9 cellular contexts compared by ENCODE assay signal in the genomic region with DNA sequence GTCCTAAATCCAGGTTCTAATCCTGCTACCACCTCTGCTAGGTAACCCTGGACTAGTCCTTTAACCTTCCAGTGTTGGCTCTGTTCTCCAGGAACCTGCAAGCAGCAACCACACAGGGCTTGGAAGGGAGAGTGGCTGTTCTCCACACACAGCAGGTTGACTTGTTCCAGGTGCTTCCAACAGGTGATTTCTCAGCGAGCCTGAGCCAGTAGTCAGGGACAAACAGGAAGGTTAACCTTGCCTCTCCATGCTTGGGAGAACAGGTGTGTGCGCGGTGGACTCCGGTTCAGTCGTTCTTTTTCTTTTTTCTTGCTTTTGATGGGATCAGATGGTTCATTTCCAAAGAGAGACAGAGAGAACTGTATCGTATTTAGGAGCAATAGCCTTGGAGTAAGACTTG. TPM values are rescaled to one million over a fixed set of nuclear protein-coding genes. Genes with fewer than 3 reads are reported as not detected.
DNase-seq lines count a peak whose midpoint lies in the region; ATAC-seq and TF ChIP-seq lines count a peak whose summit lies in the region.
"Had no signal": no experiment of that assay in that cellular context is flagged by ENCODE, and none has a peak within 500 bp of the region (broad histone marks: within the 10 kb centered on the region; RNA-seq: fewer than 3 reads in every experiment).

No MANE protein-coding gene starts in this region.

- no peak for TF ChIP-seq CTCF in MCF 10A (IDR thresholded peaks at IDR 0.05; ENCODE audit: unreplicated experiment)

- WGBS in mesodermal cell (ENCODE audit: insufficient coverage in 2 of 2), 2 experiments, result 54 to 86% methylated on average over 5 to 6 of the region's 6 CpGs

- no peaks in the 10 kb centered on the region for H3K36me3 ChIP-seq in CD4-positive, CD25-positive, alpha-beta regulatory T cell (ENCODE audit: control insufficient read depth, insufficient read depth, low read length)
- no peaks in the 10 kb centered on the region for H3K36me3 ChIP-seq in mesodermal cell (ENCODE audit: control insufficient read depth, insufficient read depth, low read length)

- BruUV-seq in MCF 10A (replicated peaks; lab: Mats Ljungman, UMichigan), result no TSS peak

- H3K4me1 ChIP-seq in CD4-positive, CD25-positive, alpha-beta regulatory T cell (ENCODE audit: control insufficient read depth, insufficient read depth, low read length, poor library complexity, severe bottlenecking), result peaks cover 10% of the 10 kb centered on the region
- H3K4me1 ChIP-seq in mesodermal cell (ENCODE audit: control insufficient read depth, insufficient read depth, low read length, poor library complexity, severe bottlenecking), result peaks cover 16% of the 10 kb centered on the region

- ATAC-seq in CD4-positive, CD25-positive, alpha-beta regulatory T cell (ENCODE audit: low read depth in 2 of 2), result no peak
- no peak for ATAC-seq in HG02840 (IDR thresholded peaks at IDR 0.05; ENCODE audit: low FRiP score, unreplicated experiment)

- peak overlapping the region in 1 of 3 donors; percentile 32 for H3K27ac Mint-ChIP-seq in CD4-positive, CD25-positive, alpha-beta regulatory T cell
- H3K27ac Mint-ChIP-seq in MCF 10A (ENCODE audit: low read depth, unreplicated experiment), result peak overlapping the region; percentile 37

- no peak for DNase-seq in CD4-positive, CD25-positive, alpha-beta regulatory T cell
- DNase-seq in HuH-7 (ENCODE audit: low spot score) (peak; percentile 16), MCF 10A (ENCODE audit: unreplicated experiment) (no peak), NCI-H774 (lab: John Stamatoyannopoulos, UW) (no peak), globus pallidus (ENCODE audit: low spot score) (no peak), cerebellar nuclear complex (lab: John Stamatoyannopoulos, UW) (no peak)
- DNase-seq: retina had no signal

- peaks cover 0 to 14% (median 3%) of the 10 kb centered on the region in 4 donors for H3K4me1 Mint-ChIP-seq in CD4-positive, CD25-positive, alpha-beta regulatory T cell
- peaks cover 18% of the 10 kb centered on the region for H3K4me1 Mint-ChIP-seq in MCF 10A (ENCODE audit: insufficient read depth, unreplicated experiment)

- peak overlapping the region; percentile 33 to 70 (median 68) for H3K4me3 Mint-ChIP-seq in CD4-positive, CD25-positive, alpha-beta regulatory T cell
- H3K4me3 Mint-ChIP-seq in MCF 10A (ENCODE audit: unreplicated experiment), result peak overlapping the region; percentile 83

- H3K27me3 Mint-ChIP-seq in CD4-positive, CD25-positive, alpha-beta regulatory T cell, result peaks cover 54% of the 10 kb centered on the region
- H3K27me3 Mint-ChIP-seq in MCF 10A (ENCODE audit: insufficient read depth, unreplicated experiment), result peaks cover 8% of the 10 kb centered on the region

- POLR2A ChIA-PET in MCF 10A (lab: Yijun Ruan, JAX), result interaction anchor here (1.1 kb wide), 1 partner anchor 20 kb away, joined by 3 read pairs; no protein-coding TSS in a partner anchor

- H3K9me3 Mint-ChIP-seq in CD4-positive, CD25-positive, alpha-beta regulatory T cell, result no peaks in the 10 kb centered on the region
- no peaks in the 10 kb centered on the region for H3K9me3 Mint-ChIP-seq in MCF 10A (ENCODE audit: unreplicated experiment)

- H3K27ac ChIP-seq in CD4-positive, CD25-positive, alpha-beta regulatory T cell (ENCODE audit: insufficient read depth, low read length, poor library complexity, severe bottlenecking), result no peak overlapping the region
- no peak overlapping the region for H3K27ac ChIP-seq in mesodermal cell (ENCODE audit: low read depth, low read length, severe bottlenecking)

- peaks cover 34% of the 10 kb centered on the region for H3K27me3 ChIP-seq in CD4-positive, CD25-positive, alpha-beta regulatory T cell (ENCODE audit: control insufficient read depth, insufficient read depth, low read length)

- CTCF ChIA-PET in MCF 10A (lab: Yijun Ruan, JAX), result interaction anchor here (1.9 kb wide), 1 partner anchor 207 kb away, joined by 7 read pairs; no protein-coding TSS in a partner anchor

- intact Hi-C loops in MCF 10A (cut with micrococcal nuclease), result no loop called here

- H3K36me3 Mint-ChIP-seq in CD4-positive, CD25-positive, alpha-beta regulatory T cell, result peaks cover 3% of the 10 kb centered on the region
- no peaks in the 10 kb centered on the region for H3K36me3 Mint-ChIP-seq in MCF 10A (ENCODE audit: insufficient read depth, unreplicated experiment)

- no peaks in the 10 kb centered on the region for H3K9me3 ChIP-seq in CD4-positive, CD25-positive, alpha-beta regulatory T cell (ENCODE audit: control insufficient read depth in 2 of 2, low read length in 2 of 2)
- H3K9me3 ChIP-seq in mesodermal cell (ENCODE audit: control insufficient read depth, low read length), result no peaks in the 10 kb centered on the region

- no peak overlapping the region for H3K4me3 ChIP-seq in CD4-positive, CD25-positive, alpha-beta regulatory T cell (ENCODE audit: low read depth, low read length)
- peak overlapping the region; percentile 78 for H3K4me3 ChIP-seq in mesodermal cell (ENCODE audit: extremely low read depth, insufficient read depth, low read length, poor library complexity, severe bottlenecking)

RNA-seq across cellular contexts. Expression of a gene that starts 0.8 kb away (rescaled TPM):
- total RNA-seq in CD4-positive, CD25-positive, alpha-beta regulatory T cell, result 0.22 TPM
- under 1 TPM in 3 of 4 donors, not detected in 1; 0.24 to 0.46 (median 0.30) TPM for polyA plus RNA-seq in CD4-positive, CD25-positive, alpha-beta regulatory T cell
- total RNA-seq in MCF 10A (2022), result 2.9 and 3.9 TPM in 2 replicates
- polyA plus RNA-seq in mesodermal cell (2013, experiment 1 of 2), result 32.7 TPM
- polyA plus RNA-seq in mesodermal cell (2013, experiment 2 of 2), result 28.1 TPM
